ENCODE assay signal across 6 cellular contexts in genomic region chr7:16585540-16585939, GRCh38. TPM values are rescaled to one million over a fixed set of nuclear protein-coding genes. Genes with fewer than 3 reads are reported as not detected.
"Had no signal": no experiment of that assay in that cellular context is flagged by ENCODE, and none has a peak within 500 bp of the region (broad histone marks: within the 10 kb centered on the region; RNA-seq: fewer than 3 reads in every experiment).

No MANE protein-coding gene starts in this region.

- ATAC-seq: GM23338 had no signal

- H3K9me3 Mint-ChIP-seq: GM23338, H9 had no signal

- DNase-seq: H9, HCEC 1CT, IMR-90 had no signal

- H3K4me3 Mint-ChIP-seq: GM23338, H9 had no signal

- H3K27ac Mint-ChIP-seq: GM23338 had no signal

- H3K4me3 ChIP-seq: GM23338 had no signal

RNA-seq across cellular contexts. Expression of gene LRRC72, which starts 58.9 kb away (rescaled TPM):
- total RNA-seq: GM23338, H1, H9, HT-29, IMR-90 had no signal
- polyA plus RNA-seq: GM23338, H1, IMR-90 had no signal
